ENCODE assay signal across 13 cellular contexts in the genomic region with DNA sequence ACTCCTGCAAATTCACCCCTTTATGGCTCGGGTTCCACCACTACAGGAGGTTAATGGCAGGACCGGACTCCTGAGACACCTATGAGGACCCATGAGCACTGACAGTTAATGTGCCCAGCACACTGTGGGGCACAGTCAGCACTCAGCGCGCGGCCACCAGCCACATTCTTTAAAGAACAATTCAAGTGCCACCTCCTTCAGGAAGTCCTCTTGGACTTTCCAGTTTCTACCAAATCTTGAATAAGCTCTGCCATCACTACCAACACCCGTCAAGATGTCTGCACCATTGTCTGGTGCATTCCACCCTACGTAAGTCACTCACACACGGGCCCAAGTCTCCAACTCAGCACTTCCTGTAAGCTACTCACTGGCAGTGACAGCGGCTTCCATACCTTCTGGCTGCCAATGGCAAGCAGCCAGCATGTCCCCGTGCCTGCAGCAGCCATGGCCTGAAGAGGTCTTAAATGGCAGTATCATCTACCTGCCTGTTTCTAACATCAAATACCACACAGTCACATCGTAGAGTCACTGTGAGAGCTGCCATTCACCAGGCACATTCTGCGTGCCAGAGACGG. TPM values are rescaled to one million over a fixed set of nuclear protein-coding genes. Genes with fewer than 3 reads are reported as not detected.
DNase-seq lines count a peak whose midpoint lies in the region; ATAC-seq and TF ChIP-seq lines count a peak whose summit lies in the region.
"Had no signal": no experiment of that assay in that cellular context is flagged by ENCODE, and none has a peak within 500 bp of the region (broad histone marks: within the 10 kb centered on the region; RNA-seq: fewer than 3 reads in every experiment).

No MANE protein-coding gene starts in this region.

- H3K9me3 Mint-ChIP-seq in WTC11, result no peaks in the 10 kb centered on the region
- H3K9me3 Mint-ChIP-seq: activated CD8-positive, alpha-beta T cell treated with anti-CD3 and anti-CD28 coated beads for 36 hours; activated naive CD4-positive, alpha-beta T cell treated with anti-CD3 and anti-CD28 coated beads for 36 hours had no signal

- H3K4me1 ChIP-seq in left ventricle myocardium inferior, result peaks cover 43% of the 10 kb centered on the region
- H3K4me1 ChIP-seq in upper lobe of right lung, result no peaks in the 10 kb centered on the region

- H3K27ac ChIP-seq in left ventricle myocardium inferior (replicated peaks) (peak overlapping the region; percentile 13), upper lobe of right lung (no peak overlapping the region)
- H3K27ac ChIP-seq: thyroid gland had no signal

- no peaks in the 10 kb centered on the region for H3K27me3 Mint-ChIP-seq in WTC11 (ENCODE audit: low read depth)
- H3K27me3 Mint-ChIP-seq: activated CD8-positive, alpha-beta T cell treated with anti-CD3 and anti-CD28 coated beads for 36 hours had no signal

- CTCF ChIA-PET in WTC11 (lab: Charles Lee), result interaction anchor here (1.1 to 1.3 kb wide), 2 partner anchors 66 to 96 kb away, joined by 3 read pairs; no protein-coding TSS in a partner anchor

- intact Hi-C loops in left ventricle myocardium inferior (cut with micrococcal nuclease), result no loop called here
- intact Hi-C loops in upper lobe of right lung (cut with DNase I), result no loop called here

- no peaks in the 10 kb centered on the region for H3K4me1 Mint-ChIP-seq in WTC11

- ATAC-seq in WTC11 (no peak), upper lobe of right lung (no peak)
- ATAC-seq: activated CD8-positive, alpha-beta T cell treated with anti-CD3 and anti-CD28 coated beads for 36 hours had no signal

- H3K36me3 Mint-ChIP-seq in WTC11, result peaks cover 39% of the 10 kb centered on the region

- H3K4me3 Mint-ChIP-seq in WTC11, result no peak overlapping the region
- H3K4me3 Mint-ChIP-seq: activated CD8-positive, alpha-beta T cell treated with anti-CD3 and anti-CD28 coated beads for 36 hours; activated naive CD4-positive, alpha-beta T cell treated with anti-CD3 and anti-CD28 coated beads for 36 hours had no signal

- DNase-seq in NCI-H510A (lab: John Stamatoyannopoulos, UW) (peak; percentile 35), NCI-H510A treated with DMSO at 0.1 percent for 48 hours (lab: John Stamatoyannopoulos, UW) (no peak), WTC11 (ENCODE audit: low spot score) (no peak), left ventricle myocardium inferior (peak; percentile 52), upper lobe of right lung (peak; percentile 52), CD1c-positive myeloid dendritic cell (ENCODE audit: extremely low spot score) (no peak), NCI-H2227 treated with DMSO at 0.1 percent for 48 hours (lab: John Stamatoyannopoulos, UW) (no peak)
- no peak for DNase-seq in activated CD4-positive, CD25-positive, alpha-beta regulatory T cell treated with anti-CD3 and anti-CD28 coated beads, Interleukin-2, amount 50 U/mL, for 72 hours
- DNase-seq: activated CD8-positive, alpha-beta T cell treated with anti-CD3 and anti-CD28 coated beads for 36 hours; activated naive CD4-positive, alpha-beta T cell treated with anti-CD3 and anti-CD28 coated beads for 36 hours; GF-D8; MV-4-11; thyroid gland had no signal

- peak overlapping the region; percentile 91; the same call in 1 of the 2 replicates for H3K27ac Mint-ChIP-seq in WTC11
- H3K27ac Mint-ChIP-seq: activated CD8-positive, alpha-beta T cell treated with anti-CD3 and anti-CD28 coated beads for 36 hours; activated naive CD4-positive, alpha-beta T cell treated with anti-CD3 and anti-CD28 coated beads for 36 hours had no signal

- H3K9me3 ChIP-seq in left ventricle myocardium inferior (replicated peaks), result no peaks in the 10 kb centered on the region
- no peaks in the 10 kb centered on the region for H3K9me3 ChIP-seq in upper lobe of right lung
- H3K9me3 ChIP-seq: thyroid gland had no signal

- POLR2A ChIA-PET in WTC11 (lab: Charles Lee), result no interaction called here

- no peak overlapping the region for H3K4me3 ChIP-seq in left ventricle myocardium inferior
- no peak overlapping the region for H3K4me3 ChIP-seq in upper lobe of right lung
- H3K4me3 ChIP-seq: thyroid gland had no signal

- no peaks in the 10 kb centered on the region for H3K27me3 ChIP-seq in left ventricle myocardium inferior (ENCODE audit: low read depth)
- no peaks in the 10 kb centered on the region for H3K27me3 ChIP-seq in upper lobe of right lung
- H3K27me3 ChIP-seq: thyroid gland had no signal

- TF ChIP-seq CTCF in WTC11 (IDR thresholded peaks at IDR 0.05), result no peak
- TF ChIP-seq CTCF in left ventricle myocardium inferior (IDR thresholded peaks at IDR 0.05; ENCODE audit: borderline replicate concordance), result no peak
- TF ChIP-seq CTCF in upper lobe of right lung (IDR thresholded peaks at IDR 0.05), result no peak

- H3K36me3 ChIP-seq in left ventricle myocardium inferior (peaks cover 48% of the 10 kb centered on the region), upper lobe of right lung (peaks cover 32% of the 10 kb centered on the region)

TF ChIP-seq in WTC11, 78 proteins besides CTCF, POLR2A, EP300 and RAD21:
- TF ChIP-seq FOXJ3 (CRISPR knock-in tag; IDR thresholded peaks at IDR 0.05; ENCODE audit: borderline replicate concordance) (no peak), NR2C2 (CRISPR knock-in tag; IDR thresholded peaks at IDR 0.05) (no peak), HMGA2 (CRISPR knock-in tag; IDR thresholded peaks at IDR 0.05) (no peak), ZNF317 (CRISPR knock-in tag; IDR thresholded peaks at IDR 0.05; ENCODE audit: borderline replicate concordance, low read depth) (no peak), SMAD3 (CRISPR knock-in tag; IDR thresholded peaks at IDR 0.05; ENCODE audit: borderline replicate concordance) (no peak), CREB1 (CRISPR knock-in tag; IDR thresholded peaks at IDR 0.05) (no peak), MXD4 (CRISPR knock-in tag; IDR thresholded peaks at IDR 0.05; ENCODE audit: borderline replicate concordance) (no peak), ZNF671 (CRISPR knock-in tag; IDR thresholded peaks at IDR 0.05) (no peak), ZNF423 (CRISPR knock-in tag; IDR thresholded peaks at IDR 0.05) (no peak)
- TF ChIP-seq, protein P1, sequence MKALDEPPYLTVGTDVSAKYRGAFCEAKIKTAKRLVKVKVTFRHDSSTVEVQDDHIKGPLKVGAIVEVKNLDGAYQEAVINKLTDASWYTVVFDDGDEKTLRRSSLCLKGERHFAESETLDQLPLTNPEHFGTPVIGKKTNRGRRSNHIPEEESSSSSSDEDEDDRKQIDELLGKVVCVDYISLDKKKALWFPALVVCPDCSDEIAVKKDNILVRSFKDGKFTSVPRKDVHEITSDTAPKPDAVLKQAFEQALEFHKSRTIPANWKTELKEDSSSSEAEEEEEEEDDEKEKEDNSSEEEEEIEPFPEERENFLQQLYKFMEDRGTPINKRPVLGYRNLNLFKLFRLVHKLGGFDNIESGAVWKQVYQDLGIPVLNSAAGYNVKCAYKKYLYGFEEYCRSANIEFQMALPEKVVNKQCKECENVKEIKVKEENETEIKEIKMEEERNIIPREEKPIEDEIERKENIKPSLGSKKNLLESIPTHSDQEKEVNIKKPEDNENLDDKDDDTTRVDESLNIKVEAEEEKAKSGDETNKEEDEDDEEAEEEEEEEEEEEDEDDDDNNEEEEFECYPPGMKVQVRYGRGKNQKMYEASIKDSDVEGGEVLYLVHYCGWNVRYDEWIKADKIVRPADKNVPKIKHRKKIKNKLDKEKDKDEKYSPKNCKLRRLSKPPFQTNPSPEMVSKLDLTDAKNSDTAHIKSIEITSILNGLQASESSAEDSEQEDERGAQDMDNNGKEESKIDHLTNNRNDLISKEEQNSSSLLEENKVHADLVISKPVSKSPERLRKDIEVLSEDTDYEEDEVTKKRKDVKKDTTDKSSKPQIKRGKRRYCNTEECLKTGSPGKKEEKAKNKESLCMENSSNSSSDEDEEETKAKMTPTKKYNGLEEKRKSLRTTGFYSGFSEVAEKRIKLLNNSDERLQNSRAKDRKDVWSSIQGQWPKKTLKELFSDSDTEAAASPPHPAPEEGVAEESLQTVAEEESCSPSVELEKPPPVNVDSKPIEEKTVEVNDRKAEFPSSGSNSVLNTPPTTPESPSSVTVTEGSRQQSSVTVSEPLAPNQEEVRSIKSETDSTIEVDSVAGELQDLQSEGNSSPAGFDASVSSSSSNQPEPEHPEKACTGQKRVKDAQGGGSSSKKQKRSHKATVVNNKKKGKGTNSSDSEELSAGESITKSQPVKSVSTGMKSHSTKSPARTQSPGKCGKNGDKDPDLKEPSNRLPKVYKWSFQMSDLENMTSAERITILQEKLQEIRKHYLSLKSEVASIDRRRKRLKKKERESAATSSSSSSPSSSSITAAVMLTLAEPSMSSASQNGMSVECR (CRISPR knock-in tag; IDR thresholded peaks at IDR 0.05; ENCODE audit: borderline replicate concordance), result no peak

RNA-seq across cellular contexts. Expression of a gene that starts 48.5 kb away (rescaled TPM):
- total RNA-seq in WTC11 (2021) (87.1 to 96.9 TPM (median 87.3 TPM) in 3 replicates), left ventricle myocardium inferior (67.1 TPM), upper lobe of right lung (102 TPM)

Comparison
In these comparisons a context has a peak if more than half of its experiments do, and no peak if none do; other contexts are left out.
1. DNase-seq: peak in NCI-H510A (single experiment), left ventricle myocardium inferior (single experiment) and upper lobe of right lung (single experiment); none in NCI-H510A treated with DMSO at 0.1 percent for 48 hours (single experiment), WTC11 (single experiment), activated CD4-positive, CD25-positive, alpha-beta regulatory T cell treated with anti-CD3 and anti-CD28 coated beads, Interleukin-2, amount 50 U/mL, for 72 hours (single experiment), CD1c-positive myeloid dendritic cell (single experiment) and NCI-H2227 treated with DMSO at 0.1 percent for 48 hours (single experiment).